Comparison of ENCODE assay signal across 8 cellular contexts in genomic region chr6:107820571-107821261, GRCh38. TPM values are rescaled to one million over a fixed set of nuclear protein-coding genes. Genes with fewer than 3 reads are reported as not detected.
DNase-seq lines count a peak whose midpoint lies in the region; ATAC-seq, FAIRE-seq and TF ChIP-seq lines count a peak whose summit lies in the region.

No MANE protein-coding gene starts in this region.

- H3K4me1 ChIP-seq in breast epithelium (no peaks in the 10 kb centered on the region), thoracic aorta (ENCODE audit: control insufficient read depth in 1 of 2, low read depth in 2 of 2) (peaks cover 0 to 9% of the 10 kb centered on the region in 2 donors)

- no peaks in the 10 kb centered on the region for H3K9me3 ChIP-seq in breast epithelium
- no peaks in the 10 kb centered on the region for H3K9me3 ChIP-seq in thoracic aorta

- no peaks in the 10 kb centered on the region for H3K9me3 Mint-ChIP-seq in memory B cell

- no peak for TF ChIP-seq RAD21 in Ishikawa (IDR thresholded peaks at IDR 0.05; ENCODE audit: low read depth)

- H3K27ac Mint-ChIP-seq in memory B cell, result peak overlapping the region; percentile 98

- no peaks in the 10 kb centered on the region for H3K36me3 ChIP-seq in breast epithelium
- H3K36me3 ChIP-seq in thoracic aorta, result no peaks in the 10 kb centered on the region

- no peaks in the 10 kb centered on the region for H3K27me3 ChIP-seq in breast epithelium
- H3K27me3 ChIP-seq in thoracic aorta (replicated peaks; ENCODE audit: insufficient read depth), result no peaks in the 10 kb centered on the region

- H3K4me1 Mint-ChIP-seq in memory B cell, result peaks cover 57% of the 10 kb centered on the region

- peaks cover 9% of the 10 kb centered on the region for H3K36me3 Mint-ChIP-seq in memory B cell

- H3K4me3 Mint-ChIP-seq in memory B cell, result peak overlapping the region; percentile 54

- DNase-seq in RPMI7951 (ENCODE audit: low read depth) (peak; percentile 50), breast epithelium (ENCODE audit: low spot score in 2 of 2) (no peak), memory B cell (ENCODE audit: low spot score in 2 of 2) (peak in 1 of 2 donors; percentile 34), thoracic aorta (ENCODE audit: low spot score) (no peak), H54 (ENCODE audit: insufficient read length, low spot score) (no peak)

- H3K27me3 Mint-ChIP-seq in memory B cell, result no peaks in the 10 kb centered on the region

- H3K4me3 ChIP-seq in breast epithelium (peak overlapping the region; percentile 1 to 49 (median 30)), thoracic aorta (peak overlapping the region; percentile 48)

- no peak for TF ChIP-seq EP300 in Ishikawa (IDR thresholded peaks at IDR 0.05; ENCODE audit: borderline replicate concordance)

- FAIRE-seq in H54 (lab: Jason Lieb, UNC), result no peak

- H3K27ac ChIP-seq in breast epithelium, result no peak overlapping the region
- no peak overlapping the region for H3K27ac ChIP-seq in thoracic aorta

- TF ChIP-seq CTCF in breast epithelium (IDR thresholded peaks at IDR 0.05), result no peak
- TF ChIP-seq CTCF in thoracic aorta (IDR thresholded peaks at IDR 0.05), result no peak

- intact Hi-C loops in breast epithelium (cut with DNase I; ENCODE audit: low total_unique reads), result loop anchor here (5.0 kb wide), 1 partner anchor 1062 kb away; no protein-coding TSS in a partner anchor

- no peak for TF ChIP-seq POLR2A in breast epithelium (IDR thresholded peaks at IDR 0.05)
- TF ChIP-seq POLR2A in H54 (IDR thresholded peaks at IDR 0.05; ENCODE audit: low read depth, low read length), result no peak

- peak; percentile 17 for ATAC-seq in memory B cell (ENCODE audit: low read depth)
- no peak for ATAC-seq in thoracic aorta (ENCODE audit: insufficient number of reproducible peaks, low FRiP score, low read depth)
- no peak for ATAC-seq in GM18909 (IDR thresholded peaks at IDR 0.05; ENCODE audit: poor library complexity, unreplicated experiment)
- ATAC-seq in HG03432 (IDR thresholded peaks at IDR 0.05; ENCODE audit: unreplicated experiment), result no peak

TF ChIP-seq in Ishikawa, 13 proteins besides CTCF, POLR2A, EP300 and RAD21:
- TF ChIP-seq NFIC (IDR thresholded peaks at IDR 0.05) (peak; percentile 56), YY1 (IDR thresholded peaks at IDR 0.05; ENCODE audit: low read depth) (no peak)

RNA-seq across cellular contexts. Expression of gene SCML4, which starts 3.4 kb away (rescaled TPM):
- total RNA-seq in RPMI7951 (2014; rRNA removed; shearing (Covaris generic)), result not detected in 2 replicates
- total RNA-seq in breast epithelium, result 1 to 10 TPM; 1.1 to 2.9 (median 2.9) TPM
- 1 to 10 TPM in 1 of 2 donors, under 1 TPM in 1; 0.27 to 3.6 TPM for total RNA-seq in thoracic aorta
